In the genomic region with DNA sequence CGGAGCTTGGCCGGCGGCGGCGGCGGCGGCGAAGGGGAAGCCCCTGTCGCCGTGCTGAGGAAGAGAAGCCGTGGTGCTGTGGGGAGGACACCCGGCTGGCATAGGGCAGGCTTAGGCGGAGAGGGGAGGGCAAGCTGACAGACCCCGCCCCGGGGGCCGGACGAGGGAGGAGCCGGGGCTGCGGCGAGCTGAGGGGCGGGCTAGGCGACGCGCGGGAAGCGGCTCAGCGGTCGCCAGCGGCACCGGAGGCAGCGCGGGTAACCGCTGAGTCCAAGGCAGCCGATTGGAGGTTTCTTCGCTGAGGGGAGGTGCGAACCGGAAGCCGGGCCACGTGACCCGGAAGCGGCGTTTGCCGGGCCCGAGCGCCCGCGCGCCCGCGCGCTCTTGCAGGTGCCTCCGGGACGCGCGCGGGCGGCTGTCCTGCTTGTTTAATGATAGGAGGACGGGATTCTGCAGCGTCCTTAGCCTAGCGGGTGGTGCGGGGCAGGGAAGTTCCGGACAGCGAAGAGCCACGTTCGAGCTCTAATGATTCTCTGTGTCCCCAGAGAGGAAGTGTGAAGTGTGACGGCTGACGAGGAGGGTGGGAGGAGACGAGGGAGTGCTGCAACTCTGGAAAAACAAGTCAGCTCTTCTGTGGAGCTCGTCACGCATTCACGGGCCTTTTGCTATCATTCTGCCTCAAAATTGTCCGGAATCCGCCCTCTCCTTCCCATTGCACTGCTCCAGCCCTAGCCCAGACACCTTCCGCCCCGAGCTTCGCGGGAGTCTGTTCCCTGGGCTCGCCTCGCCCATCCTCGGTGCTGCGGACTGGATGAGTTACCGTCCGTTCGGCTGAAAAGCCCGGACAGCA, we compare ENCODE assay signal across 8 cellular contexts. TPM values are rescaled to one million over a fixed set of nuclear protein-coding genes. Genes with fewer than 3 reads are reported as not detected.
DNase-seq lines count a peak whose midpoint lies in the region; ATAC-seq, FAIRE-seq and TF ChIP-seq lines count a peak whose summit lies in the region.

TSS of gene AP1S2 (minus strand) at position 102 of the 850 bp plus-strand sequence. CDS start 2,289 bp downstream, outside the sequence.

- peaks cover 0 to 2% of the 10 kb centered on the region in 2 donors for H3K4me1 ChIP-seq in kidney (ENCODE audit: control insufficient read depth in 1 of 2, insufficient read depth in 1 of 2, low read depth in 1 of 2, low read length in 2 of 2)

- DNase-seq in Ammon's horn (ENCODE audit: low spot score) = peak; percentile 96
- DNase-seq in GM19238 (ENCODE audit: insufficient read length, low spot score) = peak; percentile 84
- DNase-seq in NCI-H510A (lab: John Stamatoyannopoulos, UW) = peak; percentile 86
- DNase-seq in activated CD4-positive, alpha-beta T cell treated with anti-CD3 and anti-CD28 coated beads for 1 hour = peak; percentile 88
- peak; percentile 61 to 91 for DNase-seq in cerebellar nuclear complex (lab: John Stamatoyannopoulos, UW)
- peak; percentile 99 for DNase-seq in kidney
- DNase-seq in stimulated activated CD4-positive, alpha-beta T cell treated with anti-CD3 and anti-CD28 coated beads, Interleukin-15, amount 100 ng/mL, for 1 hour (ENCODE audit: low read depth in 1 of 2, low spot score in 1 of 2) = peak; percentile 83 to 87

- no peaks in the 10 kb centered on the region for H3K36me3 ChIP-seq in kidney (ENCODE audit: control insufficient read depth in 1 of 2, insufficient read depth in 2 of 2, low read length in 2 of 2)

- intact Hi-C loops in kidney (cut with DNase I) = no loop called here

- H3K4me3 ChIP-seq in kidney (ENCODE audit: low read length in 2 of 2) = peak within 1 kb of the TSS; percentile 79 to 91

- peak; percentile 96 for ATAC-seq in HG03439 (IDR thresholded peaks at IDR 0.05; ENCODE audit: unreplicated experiment)

- H3K9ac ChIP-seq in kidney (ENCODE audit: low read length in 2 of 2) = peak within 1 kb of the TSS; percentile 60 to 67

- peak within 1 kb of the TSS; percentile 78 to 85 for H3K27ac ChIP-seq in kidney (ENCODE audit: low read depth in 2 of 2, low read length in 2 of 2)

- TF ChIP-seq CTCF in kidney (IDR thresholded peaks at IDR 0.05; ENCODE audit: borderline replicate concordance, extremely low read depth, insufficient read depth) = no peak

- no peaks in the 10 kb centered on the region for H3K9me3 ChIP-seq in kidney (ENCODE audit: control insufficient read depth in 1 of 2, low read length in 2 of 2)

- FAIRE-seq in kidney (lab: Jason Lieb, UNC) = no peak

RNA-seq across cellular contexts. Expression of gene AP1S2, which starts in this region (rescaled TPM):
- 28.7 TPM for total RNA-seq in kidney
- polyA plus RNA-seq in kidney (ENCODE audit: insufficient read depth, low read depth, low replicate concordance) = 13.7 TPM

Comparison
In these comparisons a context has a peak if more than half of its experiments do, and no peak if none do; other contexts are left out.
1. Peak in every context shown above with its lines: DNase-seq, ATAC-seq, H3K4me3 ChIP-seq and H3K27ac ChIP-seq.